16 cellular contexts compared by ENCODE assay signal in the genomic region with DNA sequence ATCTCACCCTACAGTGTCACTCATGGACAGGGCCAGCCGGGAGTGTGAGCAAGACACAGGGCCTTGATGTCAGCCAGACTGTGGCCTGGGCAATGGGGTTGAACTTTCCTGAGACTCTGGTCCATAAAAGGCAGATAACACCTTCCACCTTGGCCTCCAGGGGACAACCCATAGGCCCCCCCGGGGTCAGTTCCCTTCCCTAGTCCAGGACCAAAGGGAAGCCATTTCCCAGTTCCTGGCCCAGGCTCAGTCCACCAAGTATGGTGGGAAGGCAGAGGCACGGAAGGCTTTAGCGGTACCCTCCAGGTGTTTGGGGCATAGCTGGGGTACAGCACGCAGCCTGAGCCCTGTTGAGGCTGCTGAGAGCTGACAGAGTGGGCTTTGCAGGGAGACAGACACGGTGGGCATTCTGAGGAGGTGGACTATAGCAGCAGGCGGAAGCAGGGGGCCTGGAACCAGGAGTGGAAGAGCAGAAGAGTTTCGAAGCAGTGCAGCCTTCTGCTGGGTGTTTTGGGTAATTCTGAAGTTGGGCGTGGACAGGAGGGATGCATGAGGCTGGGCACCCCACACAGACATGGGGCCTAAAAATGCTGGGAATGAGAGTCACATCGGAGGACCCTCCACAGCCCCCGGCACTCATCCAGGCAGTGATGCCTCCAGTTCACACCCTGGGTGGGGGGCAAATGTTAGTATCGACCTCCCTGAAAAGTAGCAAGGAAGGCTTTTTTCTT. TPM values are rescaled to one million over a fixed set of nuclear protein-coding genes. Genes with fewer than 3 reads are reported as not detected.
A peak's percentile ranks its signal among the peaks of the same experiment; 100 is the strongest.
DNase-seq lines count a peak whose midpoint lies in the region; ATAC-seq and TF ChIP-seq lines count a peak whose summit lies in the region.
"Had no signal": no experiment of that assay in that cellular context is flagged by ENCODE, and none has a peak within 500 bp of the region (broad histone marks: within the 10 kb centered on the region; RNA-seq: fewer than 3 reads in every experiment).

No MANE protein-coding gene starts in this region.

- H3K27ac ChIP-seq in DND-41 (ENCODE audit: low read length) (peak overlapping the region; percentile 48; the same call in 1 of the 2 replicates), right cardiac atrium (ENCODE audit: low read length) (no peak overlapping the region)
- H3K27ac ChIP-seq: 22Rv1 had no signal

- H3K9me3 ChIP-seq in DND-41 (ENCODE audit: insufficient read depth, low read length, severe bottlenecking), result no peaks in the 10 kb centered on the region
- no peaks in the 10 kb centered on the region for H3K9me3 ChIP-seq in right cardiac atrium (ENCODE audit: control insufficient read depth, low read length)

- in situ Hi-C loops in G401 (cut with HindIII; ENCODE audit: low sequenced_read_pairs), result no loop called here

- no peak overlapping the region for H3K4me2 ChIP-seq in DND-41 (ENCODE audit: insufficient read depth, low read length)

- no peak for ATAC-seq in DND-41 (ENCODE audit: insufficient read depth, low read depth)
- ATAC-seq in right cardiac atrium, result peak in 1 of 2 donors; percentile 5
- no peak for ATAC-seq in sciatic nerve
- no peak for ATAC-seq in GM18519 (IDR thresholded peaks at IDR 0.05; ENCODE audit: low FRiP score, unreplicated experiment)
- ATAC-seq: PC-3 had no signal

- H4K20me1 ChIP-seq in DND-41 (ENCODE audit: insufficient read depth, low read length), result no peaks in the 10 kb centered on the region

- no peak overlapping the region for H3K4me3 ChIP-seq in DND-41 (ENCODE audit: low read depth in 1 of 2, low read length in 2 of 2)
- no peak overlapping the region for H3K4me3 ChIP-seq in right cardiac atrium (ENCODE audit: low read length)

- H3K4me1 ChIP-seq in DND-41 (ENCODE audit: insufficient read depth, low read length), result peaks cover 70% of the 10 kb centered on the region
- peaks cover 15% of the 10 kb centered on the region for H3K4me1 ChIP-seq in right cardiac atrium (ENCODE audit: control insufficient read depth, insufficient read depth, low read length)

- H3K27me3 ChIP-seq in DND-41 (ENCODE audit: insufficient read depth, low read length, poor library complexity) (no peaks in the 10 kb centered on the region), right cardiac atrium (ENCODE audit: control insufficient read depth, insufficient read depth) (no peaks in the 10 kb centered on the region)

- intact Hi-C loops in right cardiac atrium (cut with DNase I), result no loop called here
- intact Hi-C loops in sciatic nerve (cut with DNase I), result no loop called here

- no peak for TF ChIP-seq CTCF in DND-41 (IDR thresholded peaks at IDR 0.05; ENCODE audit: borderline replicate concordance, extremely low read depth, low read length, poor library complexity, severe bottlenecking)

- no peaks in the 10 kb centered on the region for H3K36me3 ChIP-seq in DND-41 (ENCODE audit: insufficient read depth, low read length)

- 71% methylated on average over 12 of the region's 12 CpGs for WGBS in right cardiac atrium

- H3K9ac ChIP-seq in DND-41 (ENCODE audit: low read depth, low read length), result no peak overlapping the region

- no peak overlapping the region for H2AFZ ChIP-seq in DND-41 (ENCODE audit: low read depth, low read length)

- peak; percentile 50 for DNase-seq in activated effector memory CD4-positive, alpha-beta T cell treated with anti-CD3 and anti-CD28 coated beads, Interleukin-2, amount 50 U/mL, for 16 hours
- DNase-seq in activated effector memory CD4-positive, alpha-beta T cell treated with Interleukin-2 at 50 U/mL for 16 hours, result no peak
- no peak for DNase-seq in DND-41
- DNase-seq in right cardiac atrium, result peak in 2 of 3 donors; percentile 68
- DNase-seq in sciatic nerve (ENCODE audit: low spot score), result peak; percentile 30
- no peak for DNase-seq in G401 (ENCODE audit: low spot score)
- DNase-seq in DMS114 treated with DMSO at 0.1 percent for 48 hours (lab: John Stamatoyannopoulos, UW; ENCODE audit: unreplicated experiment), result no peak
- DNase-seq: DMS153, HCEC 1CT, NCI-H2227 treated with DMSO at 0.1 percent for 48 hours, NCI-H526, PC-3 had no signal

- H3K79me2 ChIP-seq in DND-41 (ENCODE audit: insufficient read depth, low read length), result no peaks in the 10 kb centered on the region

RNA-seq across cellular contexts. Expression of a gene that starts 43.9 kb away (rescaled TPM):
- 10 to 100 TPM; 25.6 to 51.6 (median 41.7) TPM for total RNA-seq in right cardiac atrium
- 14.1 TPM for polyA plus RNA-seq in right cardiac atrium
- 81.0 TPM for total RNA-seq in sciatic nerve
- not detected in 2 replicates for total RNA-seq in G401 (2014; rRNA removed; shearing (Covaris generic))
- total RNA-seq: PC-3 had no signal
- polyA plus RNA-seq: BJ, IgD-negative memory B cell had no signal

Comparison
In these comparisons a context has a peak if more than half of its experiments do, and no peak if none do; other contexts are left out.
1. DNase-seq: peak in activated effector memory CD4-positive, alpha-beta T cell treated with anti-CD3 and anti-CD28 coated beads, Interleukin-2, amount 50 U/mL, for 16 hours (single experiment), right cardiac atrium (2 of 3) and sciatic nerve (single experiment); none in activated effector memory CD4-positive, alpha-beta T cell treated with Interleukin-2 at 50 U/mL for 16 hours (single experiment), DND-41 (single experiment), G401 (single experiment) and DMS114 treated with DMSO at 0.1 percent for 48 hours (single experiment).
2. RNA of a gene that starts 43.9 kb away (total RNA-seq): 81.0 TPM in sciatic nerve (single experiment) and 25.6 to 51.6 TPM in right cardiac atrium; not detected in G401; every median in the first group is over 10 times any median in the second.